In genomic region chr17:64509179-64509578, GRCh38 we compare ENCODE assay signal across 18 cellular contexts. TPM values are rescaled to one million over a fixed set of nuclear protein-coding genes. Genes with fewer than 3 reads are reported as not detected.
DNase-seq lines count a peak whose midpoint lies in the region; ATAC-seq, FAIRE-seq and TF ChIP-seq lines count a peak whose summit lies in the region.
"Had no signal": no experiment of that assay in that cellular context is flagged by ENCODE, and none has a peak within 500 bp of the region (broad histone marks: within the 10 kb centered on the region; RNA-seq: fewer than 3 reads in every experiment).

No MANE protein-coding gene starts in this region.

- no peak for ATAC-seq in activated T-cell treated with anti-CD3 and anti-CD28 coated beads, Interleukin-2, amount 50 U/mL, for 72 hours (replicated peaks in 1 of 2)
- ATAC-seq in effector memory CD8-positive, alpha-beta T cell (replicated peaks) = no peak
- ATAC-seq in pancreas = no peak
- ATAC-seq: left colon had no signal

- no peak for FAIRE-seq in pancreas (lab: Jason Lieb, UNC)

- no peaks in the 10 kb centered on the region for H3K27me3 ChIP-seq in pancreas

- no peaks in the 10 kb centered on the region for H3K27me3 Mint-ChIP-seq in activated T-cell treated with anti-CD3 and anti-CD28 coated beads, Interleukin-2, amount 50 U/mL, for 72 hours (ENCODE audit: low read depth)
- no peaks in the 10 kb centered on the region for H3K27me3 Mint-ChIP-seq in effector memory CD8-positive, alpha-beta T cell
- no peaks in the 10 kb centered on the region for H3K27me3 Mint-ChIP-seq in progenitor cell of endocrine pancreas

- H3K27ac ChIP-seq in pancreas = no peak overlapping the region

- no peak overlapping the region for H3K27ac Mint-ChIP-seq in activated T-cell treated with anti-CD3 and anti-CD28 coated beads, Interleukin-2, amount 50 U/mL, for 72 hours
- H3K27ac Mint-ChIP-seq in effector memory CD8-positive, alpha-beta T cell = no peak overlapping the region
- H3K27ac Mint-ChIP-seq in progenitor cell of endocrine pancreas = no peak overlapping the region

- 89 to 92% methylated on average over 6 of the region's 6 CpGs for WGBS in pancreas, 2 donors

- H3K4me3 ChIP-seq in pancreas = no peak overlapping the region

- H3K36me3 Mint-ChIP-seq in activated T-cell treated with anti-CD3 and anti-CD28 coated beads, Interleukin-2, amount 50 U/mL, for 72 hours (ENCODE audit: insufficient read depth in 2 of 2) = peaks cover 26 to 35% of the 10 kb centered on the region in 2 donors
- H3K36me3 Mint-ChIP-seq in effector memory CD8-positive, alpha-beta T cell (ENCODE audit: insufficient read depth) = peaks cover 73% of the 10 kb centered on the region
- peaks cover 33% of the 10 kb centered on the region for H3K36me3 Mint-ChIP-seq in progenitor cell of endocrine pancreas (ENCODE audit: insufficient read depth)

- H3K4me1 Mint-ChIP-seq in activated T-cell treated with anti-CD3 and anti-CD28 coated beads, Interleukin-2, amount 50 U/mL, for 72 hours (ENCODE audit: low read depth) = peaks cover 54% of the 10 kb centered on the region
- peaks cover 22 to 35% of the 10 kb centered on the region in 2 donors for H3K4me1 Mint-ChIP-seq in effector memory CD8-positive, alpha-beta T cell (ENCODE audit: low read depth in 2 of 2)
- peaks cover 18% of the 10 kb centered on the region for H3K4me1 Mint-ChIP-seq in progenitor cell of endocrine pancreas (ENCODE audit: low read depth)

- TF ChIP-seq CTCF in progenitor cell of endocrine pancreas (IDR thresholded peaks at IDR 0.05; ENCODE audit: unreplicated experiment) (no peak), pancreas (IDR thresholded peaks at IDR 0.05) (no peak)

- DNase-seq in activated T-cell treated with anti-CD3 and anti-CD28 coated beads, Interleukin-2, amount 50 U/mL, for 72 hours = no peak
- DNase-seq in activated T-cell treated with anti-CD3 and anti-CD28 coated beads, Interleukin-2, amount 50 U/mL, for 1 hour = no peak
- DNase-seq in NCI-H82 treated with DMSO at 0.1 percent for 48 hours (lab: John Stamatoyannopoulos, UW; ENCODE audit: unreplicated experiment) = peak; percentile 13
- DNase-seq in effector memory CD8-positive, alpha-beta T cell = no peak
- no peak for DNase-seq in progenitor cell of endocrine pancreas (ENCODE audit: low spot score, unreplicated experiment)
- DNase-seq in NCI-H1694 treated with DMSO at 0.1 percent for 48 hours (lab: John Stamatoyannopoulos, UW) = no peak
- DNase-seq in pancreas = no peak
- DNase-seq in NCI-H1436 (lab: John Stamatoyannopoulos, UW) = no peak
- DNase-seq: ACHN; activated CD4-positive, alpha-beta T cell treated with anti-CD3 and anti-CD28 coated beads, Interleukin-2, amount 50 U/mL, for 4 hours; activated effector memory CD4-positive, alpha-beta T cell treated with anti-CD3 and anti-CD28 coated beads, Interleukin-2, amount 50 U/mL, for 16 hours; effector CD4-positive, alpha-beta T cell; GOT3; hypothalamus; left colon; NCI-H1092; NCI-H2227 treated with DMSO at 0.1 percent for 48 hours; SIG-M5 had no signal

- intact Hi-C loops in pancreas (cut with DNase I) = no loop called here

- H3K4me3 Mint-ChIP-seq in activated T-cell treated with anti-CD3 and anti-CD28 coated beads, Interleukin-2, amount 50 U/mL, for 72 hours = peak overlapping the region; percentile 39 to 68
- H3K4me3 Mint-ChIP-seq in effector memory CD8-positive, alpha-beta T cell = peak overlapping the region; percentile 25 to 37
- peak overlapping the region; percentile 56 for H3K4me3 Mint-ChIP-seq in progenitor cell of endocrine pancreas (ENCODE audit: low read depth)

- H3K9me3 ChIP-seq in pancreas = no peaks in the 10 kb centered on the region

- peaks cover 7 to 13% (median 13%) of the 10 kb centered on the region in 3 donors for H3K4me1 ChIP-seq in pancreas

- H3K9me3 Mint-ChIP-seq in activated T-cell treated with anti-CD3 and anti-CD28 coated beads, Interleukin-2, amount 50 U/mL, for 72 hours = no peaks in the 10 kb centered on the region
- H3K9me3 Mint-ChIP-seq in effector memory CD8-positive, alpha-beta T cell = no peaks in the 10 kb centered on the region
- no peaks in the 10 kb centered on the region for H3K9me3 Mint-ChIP-seq in progenitor cell of endocrine pancreas (ENCODE audit: low read depth)

- H3K36me3 ChIP-seq in pancreas = peaks cover 2 to 30% (median 5%) of the 10 kb centered on the region in 3 donors

RNA-seq across cellular contexts. Expression of gene CEP95, which starts 2.4 kb away (rescaled TPM):
- 10 to 100 TPM; 70.9 to 80.3 TPM for total RNA-seq in activated T-cell treated with anti-CD3 and anti-CD28 coated beads, Interleukin-2, amount 50 U/mL, for 72 hours
- 102 and 108 TPM in 2 replicates for total RNA-seq in progenitor cell of endocrine pancreas
- 10 to 100 TPM; 10.0 to 25.9 (median 18.2) TPM for total RNA-seq in pancreas
- 10 to 100 TPM; 34.8 to 80.8 TPM for polyA plus RNA-seq in pancreas

RNA-seq across cellular contexts. Expression of gene DDX5, which starts 3.1 kb away (rescaled TPM):
- 1,000 to 10,000 TPM; 1,029 to 1,188 TPM for total RNA-seq in activated T-cell treated with anti-CD3 and anti-CD28 coated beads, Interleukin-2, amount 50 U/mL, for 72 hours
- total RNA-seq in progenitor cell of endocrine pancreas = 918 and 925 TPM in 2 replicates
- 100 to 1,000 TPM; 145 to 398 (median 199) TPM for total RNA-seq in pancreas
- 100 to 1,000 TPM; 249 to 372 TPM for polyA plus RNA-seq in pancreas

RNA-seq across cellular contexts. Expression of gene POLG2, which starts 12.3 kb away (rescaled TPM):
- total RNA-seq in activated T-cell treated with anti-CD3 and anti-CD28 coated beads, Interleukin-2, amount 50 U/mL, for 72 hours = 10 to 100 TPM; 40.7 to 47.2 TPM
- total RNA-seq in progenitor cell of endocrine pancreas (33.1 and 33.7 TPM in 2 replicates), pancreas (10 to 100 TPM in 1 of 6 donors, 1 to 10 TPM in 5; 4.8 to 12.9 (median 6.9) TPM)
- polyA plus RNA-seq in pancreas = 10 to 100 TPM in 1 of 2 donors, 1 to 10 TPM in 1; 9.6 to 12.1 TPM
